3 cellular contexts compared by ENCODE assay signal in genomic region chr2:231947112-231947511, GRCh38. TPM values are rescaled to one million over a fixed set of nuclear protein-coding genes. Genes with fewer than 3 reads are reported as not detected.
"Had no signal": no experiment of that assay in that cellular context is flagged by ENCODE, and none has a peak within 500 bp of the region (broad histone marks: within the 10 kb centered on the region; RNA-seq: fewer than 3 reads in every experiment).

No MANE protein-coding gene starts in this region.

RNA-seq across cellular contexts. Expression of gene NPPC, which starts 20.9 kb away (rescaled TPM):
- total RNA-seq: GM23248, H4, HFFc6 had no signal
